ENCODE assay signal across 11 cellular contexts in the genomic region with DNA sequence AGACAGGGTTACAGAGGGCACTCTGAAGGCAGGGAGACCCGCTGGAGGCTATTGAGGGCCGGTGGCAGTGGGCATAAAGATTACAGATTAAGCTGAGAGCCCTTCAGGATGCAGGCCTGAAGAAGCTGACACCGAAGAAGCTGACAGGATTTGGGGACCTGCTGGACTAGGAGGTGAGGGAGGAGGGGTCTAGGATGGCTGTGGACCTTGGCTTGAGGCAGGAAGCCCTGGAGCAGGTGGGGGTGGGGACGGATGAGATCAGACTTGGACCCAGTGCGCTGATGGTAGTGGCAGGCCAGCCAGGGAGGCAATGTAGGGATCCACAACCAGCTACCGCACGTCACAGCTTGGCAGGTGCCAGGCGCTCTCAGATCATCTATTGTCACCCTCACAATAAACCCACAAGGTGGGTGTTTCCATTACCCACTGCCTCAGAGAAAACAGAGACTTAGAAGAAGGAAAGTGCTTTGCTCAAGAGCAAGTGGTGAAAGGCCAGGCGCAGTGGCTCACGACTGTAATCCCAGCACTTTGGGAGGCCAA. TPM values are rescaled to one million over a fixed set of nuclear protein-coding genes. Genes with fewer than 3 reads are reported as not detected.
DNase-seq lines count a peak whose midpoint lies in the region; ATAC-seq, FAIRE-seq and TF ChIP-seq lines count a peak whose summit lies in the region.
"Had no signal": no experiment of that assay in that cellular context is flagged by ENCODE, and none has a peak within 500 bp of the region (broad histone marks: within the 10 kb centered on the region; RNA-seq: fewer than 3 reads in every experiment).

No MANE protein-coding gene starts in this region.

- in situ Hi-C loops in GM12878 (cut with MboI) = no loop called here

- H3K9ac ChIP-seq in GM12878 (ENCODE audit: control insufficient read depth, insufficient read depth, low read length) = no peak overlapping the region

- TF ChIP-seq CTCF in GM12878 (IDR thresholded peaks at IDR 0.05 in 2 of 3, conservative IDR thresholded peaks at IDR 0.05 in 1 of 3; ENCODE audit: control insufficient read depth in 2 of 3, extremely low read depth in 1 of 3, insufficient read depth in 1 of 3, low read depth in 3 of 3, low read length in 3 of 3) (no peak), nephron progenitor cell (IDR thresholded peaks at IDR 0.05) (no peak)

- H3K79me2 ChIP-seq in GM12878 (ENCODE audit: control insufficient read depth, insufficient read depth, low read length) = no peaks in the 10 kb centered on the region

- peak; percentile 38 for DNase-seq in DMS153 (lab: John Stamatoyannopoulos, UW)
- DNase-seq in DMS153 treated with DMSO at 0.1 percent for 48 hours (lab: John Stamatoyannopoulos, UW; ENCODE audit: unreplicated experiment) = no peak
- DNase-seq in NCI-H1436 (lab: John Stamatoyannopoulos, UW) = peak; percentile 76
- DNase-seq in GM12878 (ENCODE audit: low read depth, low spot score) = no peak
- no peak for DNase-seq in nephron progenitor cell
- DNase-seq in NCI-H2227 treated with DMSO at 0.1 percent for 48 hours (lab: John Stamatoyannopoulos, UW) = no peak
- DNase-seq in urothelium cell line (ENCODE audit: low spot score) = no peak

- H3K4me3 Mint-ChIP-seq in nephron progenitor cell = peak overlapping the region; percentile 75

- H3K4me3 ChIP-seq in GM12878 = no peak overlapping the region; the same call in 1 of the 2 replicates

- ATAC-seq in GM12878 (peak; percentile 7), HG02571 (IDR thresholded peaks at IDR 0.05; ENCODE audit: unreplicated experiment) (no peak)

- H4K20me1 ChIP-seq in GM12878 (ENCODE audit: control insufficient read depth, insufficient read depth) = no peaks in the 10 kb centered on the region; the same call in 1 of the 2 replicates

- POLR2A ChIA-PET in GM12878 (lab: Charles Lee) = interaction anchor here (0.8 to 1.1 kb wide), 3 partner anchors 18 to 50 kb away, joined by 3 to 4 read pairs (median 3); partner anchors contain the start of gene PDK2

- no peaks in the 10 kb centered on the region for H3K9me3 Mint-ChIP-seq in nephron progenitor cell

- peaks cover 4% of the 10 kb centered on the region for H3K36me3 Mint-ChIP-seq in nephron progenitor cell (ENCODE audit: low read depth)

- CTCF ChIA-PET in GM12878 (lab: Yijun Ruan, JAX) = interaction anchor here (0.7 to 3.1 kb wide), 8 partner anchors 8 to 37 kb away, joined by 3 to 21 read pairs (median 8); partner anchors contain the start of gene PDK2

- peaks cover 50% of the 10 kb centered on the region for H3K4me1 Mint-ChIP-seq in nephron progenitor cell

- SMC1A ChIA-PET in GM12878 (lab: Charles Lee; ENCODE audit: uncharacterized antibody, unreplicated experiment) = interaction anchor here (0.9 to 1.4 kb wide), 4 partner anchors 8 to 21 kb away, joined by 3 to 4 read pairs (median 4); no protein-coding TSS in a partner anchor

- BruUV-seq in GM12878 (replicated peaks; lab: Mats Ljungman, UMichigan) = no TSS peak

- RAD21 ChIA-PET in GM12878 (lab: Charles Lee; ENCODE audit: unreplicated experiment) = interaction anchor here (0.9 to 1.8 kb wide), 6 partner anchors 12 to 81 kb away, joined by 3 to 6 read pairs (median 4); no protein-coding TSS in a partner anchor

- FAIRE-seq in GM12878 (lab: Jason Lieb, UNC) (no peak), urothelium cell line (lab: Jason Lieb, UNC) (no peak)
- FAIRE-seq: frontal cortex had no signal

- H3K27ac ChIP-seq in GM12878 (ENCODE audit: control insufficient read depth, insufficient read depth) = no peak overlapping the region
- H3K27ac ChIP-seq: 22Rv1, breast epithelium had no signal

- H2AFZ ChIP-seq in GM12878 (ENCODE audit: control insufficient read depth, low read depth, low read length) = no peak overlapping the region

- no peak for TF ChIP-seq POLR2A in GM12878 (IDR thresholded peaks at IDR 0.05; ENCODE audit: low read depth, low read length)

- 42% methylated on average over 10 of the region's 10 CpGs for WGBS in GM12878 (ENCODE audit: insufficient coverage, insufficient replicate concordance, low lambda C conversion rate, missing lambda C conversion rate)

- peaks cover 4 to 10% of the 10 kb centered on the region in 2 experiments for H3K27me3 ChIP-seq in GM12878 (replicated peaks in 1 of 2; ENCODE audit: control insufficient read depth in 2 of 2, insufficient read depth in 2 of 2, low read length in 1 of 2)

- H3K36me3 ChIP-seq in GM12878 (ENCODE audit: control insufficient read depth in 2 of 2, insufficient read depth in 2 of 2, low read length in 1 of 2) = peaks cover 4 to 17% of the 10 kb centered on the region in 2 experiments; a peak in 3 of 4 replicates
- H3K36me3 ChIP-seq: breast epithelium had no signal

- no peak overlapping the region for H3K4me2 ChIP-seq in GM12878 (ENCODE audit: control insufficient read depth, insufficient read depth)

- no peak overlapping the region for H3K27ac Mint-ChIP-seq in nephron progenitor cell

- H3K9me3 ChIP-seq in GM12878 (replicated peaks; ENCODE audit: control insufficient read depth, insufficient read depth, low read length) = no peaks in the 10 kb centered on the region
- H3K9me3 ChIP-seq: breast epithelium had no signal

- peaks cover 6% of the 10 kb centered on the region; the same call in 1 of the 2 replicates for H3K4me1 ChIP-seq in GM12878 (ENCODE audit: control insufficient read depth, insufficient read depth, low read length)

- intact Hi-C loops in GM12878 (cut with micrococcal nuclease; ENCODE audit: unreplicated experiment) = no loop called here

- no peak for TF ChIP-seq RAD21 in GM12878 (IDR thresholded peaks at IDR 0.05; ENCODE audit: insufficient read depth, low read depth, low read length)

- TF ChIP-seq EP300 in GM12878 (IDR thresholded peaks at IDR 0.05; ENCODE audit: borderline replicate concordance in 1 of 2, control insufficient read depth in 1 of 2, low read depth in 2 of 2, low read length in 2 of 2) = no peak

- H3K27me3 Mint-ChIP-seq in nephron progenitor cell (ENCODE audit: low read depth, poor library complexity) = peaks cover 11% of the 10 kb centered on the region

RNA-seq across cellular contexts. Expression of gene SAMD14, which starts 0.9 kb away (rescaled TPM):
- total RNA-seq in GM12878 (2013; cell fraction: nucleolus; rRNA removed) = 2.6 and 4.3 TPM in 2 replicates
- total RNA-seq in GM12878 (2014; rRNA removed) = 0.17 and 0.22 TPM in 2 replicates
- total RNA-seq in GM12878 (2014; rRNA removed; fragmentation: Illumina TruSeq; extraction: Trizol) = 0.22 and 0.74 TPM in 2 replicates
- 1.3 and 1.7 TPM in 2 replicates for total RNA-seq in GM12878 (2021)
- polyA plus RNA-seq in GM12878 (2011; ENCODE audit: low read depth) = 0.58 TPM
- 0.32 and 1.3 TPM in 2 replicates for polyA plus RNA-seq in GM12878 (2011; rRNA removed)
- polyA plus RNA-seq in GM12878 (2011; cell fraction: cytosol; rRNA removed) = 0.51 and 1.2 TPM in 2 replicates
- polyA plus RNA-seq in GM12878 (2011; cell fraction: nucleus; rRNA removed) = 8.0 and 8.3 TPM in 2 replicates
- polyA plus RNA-seq in GM12878 (2012) = 0.45 and 0.66 TPM in 2 replicates
- polyA plus RNA-seq in GM12878 (2014; fragmentation: Illumina TruSeq; extraction: Trizol) = 0.19 and 0.25 TPM in 2 replicates
- polyA plus RNA-seq in GM12878 (2014; fragmentation: Nextera tagmentation; extraction: Ambion mirVana) = not detected
- 0.51 and 1.4 TPM in 2 replicates for polyA plus RNA-seq in GM12878 (2014; rRNA removed)
- polyA plus RNA-seq in GM12878 (2016; fragmentation: Nextera tagmentation; extraction: Ambion mirVana) = under 1 TPM in 1 of 2 experiments, not detected in 1; 0.06 TPM
- polyA minus RNA-seq in GM12878 (2011; rRNA and poly(A)+ RNA removed) = 0.59 and 2.0 TPM in 2 replicates
- 0.73 TPM in 1 of 2 replicates, not detected in the other for polyA minus RNA-seq in GM12878 (2011; cell fraction: cytosol; rRNA and poly(A)+ RNA removed)
- polyA minus RNA-seq in GM12878 (2011; cell fraction: nucleus; rRNA and poly(A)+ RNA removed) = 1.1 and 1.8 TPM in 2 replicates

RNA-seq across cellular contexts. Expression of gene PPP1R9B, which starts 19.6 kb away (rescaled TPM):
- total RNA-seq in GM12878 (2013; cell fraction: nucleolus; rRNA removed) = 55.7 and 68.4 TPM in 2 replicates
- total RNA-seq in GM12878 (2014; rRNA removed) = 59.9 and 62.9 TPM in 2 replicates
- 35.9 and 39.6 TPM in 2 replicates for total RNA-seq in GM12878 (2014; rRNA removed; fragmentation: Illumina TruSeq; extraction: Trizol)
- total RNA-seq in GM12878 (2021) = 103 and 107 TPM in 2 replicates
- 21.7 TPM for polyA plus RNA-seq in GM12878 (2011; ENCODE audit: low read depth)
- 30.2 and 44.4 TPM in 2 replicates for polyA plus RNA-seq in GM12878 (2011; rRNA removed)
- 39.3 and 43.6 TPM in 2 replicates for polyA plus RNA-seq in GM12878 (2011; cell fraction: cytosol; rRNA removed)
- polyA plus RNA-seq in GM12878 (2011; cell fraction: nucleus; rRNA removed) = 75.0 and 144 TPM in 2 replicates
- polyA plus RNA-seq in GM12878 (2012) = 54.8 and 64.1 TPM in 2 replicates
- polyA plus RNA-seq in GM12878 (2014; fragmentation: Illumina TruSeq; extraction: Trizol) = 17.9 and 35.4 TPM in 2 replicates
- polyA plus RNA-seq in GM12878 (2014; fragmentation: Nextera tagmentation; extraction: Ambion mirVana) = under 1 TPM; 0.20 to 0.45 TPM
- 52.0 and 58.7 TPM in 2 replicates for polyA plus RNA-seq in GM12878 (2014; rRNA removed)
- 1 to 10 TPM; 1.8 to 2.3 TPM for polyA plus RNA-seq in GM12878 (2016; fragmentation: Nextera tagmentation; extraction: Ambion mirVana)
- polyA minus RNA-seq in GM12878 (2011; rRNA and poly(A)+ RNA removed) = 38.4 and 59.7 TPM in 2 replicates
- 36.3 and 36.8 TPM in 2 replicates for polyA minus RNA-seq in GM12878 (2011; cell fraction: cytosol; rRNA and poly(A)+ RNA removed)
- 12.3 and 46.2 TPM in 2 replicates for polyA minus RNA-seq in GM12878 (2011; cell fraction: nucleus; rRNA and poly(A)+ RNA removed)

RNA-seq across cellular contexts. Expression of gene SGCA, which starts 35.0 kb away (rescaled TPM):
- 1.9 and 2.9 TPM in 2 replicates for total RNA-seq in GM12878 (2013; cell fraction: nucleolus; rRNA removed)
- total RNA-seq in GM12878 (2014; rRNA removed) (0.11 and 0.68 TPM in 2 replicates), GM12878 (2014; rRNA removed; fragmentation: Illumina TruSeq; extraction: Trizol) (0.27 TPM in 1 of 2 replicates, not detected in the other), GM12878 (2021) (0.51 and 0.56 TPM in 2 replicates)
- polyA plus RNA-seq in GM12878 (2011; ENCODE audit: low read depth) = 0.52 TPM
- polyA plus RNA-seq in GM12878 (2011; rRNA removed) (0.24 and 0.81 TPM in 2 replicates), GM12878 (2014; fragmentation: Illumina TruSeq; extraction: Trizol) (0.24 TPM in 1 of 2 replicates, not detected in the other), GM12878 (2014; fragmentation: Nextera tagmentation; extraction: Ambion mirVana) (under 1 TPM in 1 of 2 experiments, not detected in 1; 0.13 TPM), GM12878 (2014; rRNA removed) (0.25 and 2.2 TPM in 2 replicates), GM12878 (2016; fragmentation: Nextera tagmentation; extraction: Ambion mirVana) (under 1 TPM in 1 of 2 experiments, not detected in 1; 0.50 TPM)
- polyA plus RNA-seq in GM12878 (2011; cell fraction: cytosol; rRNA removed) = 0.54 and 1.2 TPM in 2 replicates
- polyA plus RNA-seq in GM12878 (2011; cell fraction: nucleus; rRNA removed) = 3.6 and 4.5 TPM in 2 replicates
- polyA plus RNA-seq in GM12878 (2012) = 1.2 and 1.9 TPM in 2 replicates
- polyA minus RNA-seq in GM12878 (2011; rRNA and poly(A)+ RNA removed) = 0.29 and 1.1 TPM in 2 replicates
- not detected in 2 replicates for polyA minus RNA-seq in GM12878 (2011; cell fraction: cytosol; rRNA and poly(A)+ RNA removed)
- 0.36 TPM in 1 of 2 replicates, not detected in the other for polyA minus RNA-seq in GM12878 (2011; cell fraction: nucleus; rRNA and poly(A)+ RNA removed)
- total RNA-seq: frontal cortex had no signal

RNA-seq across cellular contexts. Expression of gene PDK2, which starts 35.7 kb away (rescaled TPM):
- total RNA-seq in GM12878 (2013; cell fraction: nucleolus; rRNA removed) = 16.9 and 18.0 TPM in 2 replicates
- total RNA-seq in GM12878 (2014; rRNA removed) (9.7 and 12.3 TPM in 2 replicates), GM12878 (2014; rRNA removed; fragmentation: Illumina TruSeq; extraction: Trizol) (6.5 and 8.6 TPM in 2 replicates), GM12878 (2021) (14.2 and 16.1 TPM in 2 replicates)
- polyA plus RNA-seq in GM12878 (2011; ENCODE audit: low read depth) = 4.5 TPM
- polyA plus RNA-seq in GM12878 (2011; rRNA removed) (8.8 and 22.6 TPM in 2 replicates), GM12878 (2014; fragmentation: Illumina TruSeq; extraction: Trizol) (9.8 and 12.3 TPM in 2 replicates), GM12878 (2014; fragmentation: Nextera tagmentation; extraction: Ambion mirVana) (1 to 10 TPM in 1 of 2 experiments, under 1 TPM in 1; 0.98 to 1.2 TPM), GM12878 (2014; rRNA removed) (9.6 and 16.0 TPM in 2 replicates), GM12878 (2016; fragmentation: Nextera tagmentation; extraction: Ambion mirVana) (10 to 100 TPM; 17.5 to 20.2 TPM)
- 33.3 and 38.8 TPM in 2 replicates for polyA plus RNA-seq in GM12878 (2011; cell fraction: cytosol; rRNA removed)
- polyA plus RNA-seq in GM12878 (2011; cell fraction: nucleus; rRNA removed) = 92.2 and 108 TPM in 2 replicates
- 9.1 and 10.7 TPM in 2 replicates for polyA plus RNA-seq in GM12878 (2012)
- 22.7 and 37.5 TPM in 2 replicates for polyA minus RNA-seq in GM12878 (2011; rRNA and poly(A)+ RNA removed)
- polyA minus RNA-seq in GM12878 (2011; cell fraction: cytosol; rRNA and poly(A)+ RNA removed) = 9.5 and 15.8 TPM in 2 replicates
- polyA minus RNA-seq in GM12878 (2011; cell fraction: nucleus; rRNA and poly(A)+ RNA removed) = 16.0 and 35.1 TPM in 2 replicates

Comparison
In these comparisons a context has a peak if more than half of its experiments do, and no peak if none do; other contexts are left out.
1. DNase-seq: peak in DMS153 (single experiment) and NCI-H1436 (single experiment); none in DMS153 treated with DMSO at 0.1 percent for 48 hours (single experiment), GM12878 (single experiment), nephron progenitor cell (single experiment), NCI-H2227 treated with DMSO at 0.1 percent for 48 hours (single experiment) and urothelium cell line (single experiment).